In the genomic region with DNA sequence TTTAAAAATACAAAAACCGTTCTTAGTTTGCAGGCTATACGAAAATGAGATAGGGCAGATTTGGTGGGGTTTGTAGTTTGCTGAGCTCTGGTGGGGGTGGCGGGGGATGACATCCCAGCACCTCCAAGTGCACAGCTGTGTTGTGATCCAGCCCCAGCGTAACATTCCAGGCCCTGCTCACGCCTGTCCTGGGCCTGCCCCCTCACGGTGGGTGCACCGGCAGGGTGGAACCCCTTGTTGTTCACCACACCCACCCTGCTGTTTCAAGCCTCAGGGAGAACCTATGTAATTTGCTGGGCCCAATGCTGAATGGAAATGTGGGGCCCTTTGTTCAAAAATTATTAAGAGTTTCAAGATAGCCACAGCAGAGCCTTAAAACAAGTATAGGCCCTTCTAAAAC, we compare ENCODE assay signal across 14 cellular contexts. TPM values are rescaled to one million over a fixed set of nuclear protein-coding genes. Genes with fewer than 3 reads are reported as not detected.
DNase-seq lines count a peak whose midpoint lies in the region; ATAC-seq and TF ChIP-seq lines count a peak whose summit lies in the region.
"Had no signal": no experiment of that assay in that cellular context is flagged by ENCODE, and none has a peak within 500 bp of the region (broad histone marks: within the 10 kb centered on the region; RNA-seq: fewer than 3 reads in every experiment).

No MANE protein-coding gene starts in this region.

- no peaks in the 10 kb centered on the region for H3K9me3 Mint-ChIP-seq in activated T-helper 17 cell treated with anti-CD3 and anti-CD28 coated beads, Interleukin-2, amount 50 U/mL, for 72 hours
- no peaks in the 10 kb centered on the region for H3K9me3 Mint-ChIP-seq in natural killer cell treated with Interleukin-12 subunit alpha and Interleukin-12 subunit beta and Interleukin-15 and Interleukin-18, amount 100 ng/mL, for 72 hours
- H3K9me3 Mint-ChIP-seq: activated naive CD4-positive, alpha-beta T cell treated with anti-CD3 and anti-CD28 coated beads for 36 hours had no signal

- peak overlapping the region; percentile 78 for H3K4me3 Mint-ChIP-seq in activated T-helper 17 cell treated with anti-CD3 and anti-CD28 coated beads, Interleukin-2, amount 50 U/mL, for 72 hours
- peak overlapping the region; percentile 86 for H3K4me3 Mint-ChIP-seq in natural killer cell treated with Interleukin-12 subunit alpha and Interleukin-12 subunit beta and Interleukin-15 and Interleukin-18, amount 100 ng/mL, for 72 hours
- H3K4me3 Mint-ChIP-seq: activated naive CD4-positive, alpha-beta T cell treated with anti-CD3 and anti-CD28 coated beads for 36 hours had no signal

- peaks cover 15 to 72% (median 46%) of the 10 kb centered on the region in 9 donors for H3K4me1 ChIP-seq in heart right ventricle
- peaks cover 57% of the 10 kb centered on the region for H3K4me1 ChIP-seq in vagina

- H3K27me3 ChIP-seq in heart right ventricle: no peaks in the 10 kb centered on the region
- H3K27me3 ChIP-seq in vagina: peaks cover 3% of the 10 kb centered on the region

- TF ChIP-seq CTCF in heart right ventricle (IDR thresholded peaks at IDR 0.05) (no peak), vagina (IDR thresholded peaks at IDR 0.05) (no peak)

- no peaks in the 10 kb centered on the region for H3K27me3 Mint-ChIP-seq in activated T-helper 17 cell treated with anti-CD3 and anti-CD28 coated beads, Interleukin-2, amount 50 U/mL, for 72 hours
- no peaks in the 10 kb centered on the region for H3K27me3 Mint-ChIP-seq in natural killer cell treated with Interleukin-12 subunit alpha and Interleukin-12 subunit beta and Interleukin-15 and Interleukin-18, amount 100 ng/mL, for 72 hours

- peaks cover 0 to 29% (median 3%) of the 10 kb centered on the region in 9 donors for H3K36me3 ChIP-seq in heart right ventricle
- H3K36me3 ChIP-seq in vagina: no peaks in the 10 kb centered on the region

- intact Hi-C loops in heart right ventricle (cut with DNase I) (no loop called here), cardiac septum (cut with DNase I) (no loop called here), vagina (cut with DNase I) (no loop called here)

- no peak for ATAC-seq in heart right ventricle
- ATAC-seq in activated T-helper 17 cell treated with anti-CD3 and anti-CD28 coated beads, Interleukin-2, amount 50 U/mL, for 72 hours (replicated peaks): no peak
- ATAC-seq in natural killer cell treated with Interleukin-12 subunit alpha and Interleukin-12 subunit beta and Interleukin-15 and Interleukin-18, amount 100 ng/mL, for 72 hours: no peak
- no peak for ATAC-seq in HG02678 (IDR thresholded peaks at IDR 0.05; ENCODE audit: unreplicated experiment)

- H3K9me3 ChIP-seq in heart right ventricle (no peaks in the 10 kb centered on the region), vagina (no peaks in the 10 kb centered on the region)

- no peak for TF ChIP-seq POLR2A in vagina (IDR thresholded peaks at IDR 0.05)

- peaks cover 30% of the 10 kb centered on the region for H3K4me1 Mint-ChIP-seq in activated T-helper 17 cell treated with anti-CD3 and anti-CD28 coated beads, Interleukin-2, amount 50 U/mL, for 72 hours
- H3K4me1 Mint-ChIP-seq in natural killer cell treated with Interleukin-12 subunit alpha and Interleukin-12 subunit beta and Interleukin-15 and Interleukin-18, amount 100 ng/mL, for 72 hours (ENCODE audit: low read depth in 2 of 2): peaks cover 42 to 55% of the 10 kb centered on the region in 2 donors

- DNase-seq in heart right ventricle (no peak), cardiac septum (ENCODE audit: low spot score) (no peak), vagina (ENCODE audit: extremely low spot score in 2 of 2) (no peak), KG1 (lab: John Stamatoyannopoulos, UW) (no peak), NCI-H1092 (lab: John Stamatoyannopoulos, UW) (no peak)
- no peak for DNase-seq in natural killer cell treated with Interleukin-12 subunit alpha and Interleukin-12 subunit beta and Interleukin-15 and Interleukin-18, amount 100 ng/mL, for 72 hours (ENCODE audit: low spot score)
- DNase-seq: activated naive CD4-positive, alpha-beta T cell treated with anti-CD3 and anti-CD28 coated beads for 36 hours; COR-L47; EL; left cardiac atrium; NCI-H82; SW 1271 had no signal

- peaks cover 16% of the 10 kb centered on the region for H3K36me3 Mint-ChIP-seq in activated T-helper 17 cell treated with anti-CD3 and anti-CD28 coated beads, Interleukin-2, amount 50 U/mL, for 72 hours (ENCODE audit: low read depth)
- H3K36me3 Mint-ChIP-seq in natural killer cell treated with Interleukin-12 subunit alpha and Interleukin-12 subunit beta and Interleukin-15 and Interleukin-18, amount 100 ng/mL, for 72 hours: peaks cover 20% of the 10 kb centered on the region

- WGBS in heart right ventricle, 2 donors: 91% methylated on average over 7 of the region's 7 CpGs

- H3K4me3 ChIP-seq in heart right ventricle (no peak overlapping the region), vagina (no peak overlapping the region)

- H3K27ac ChIP-seq in heart right ventricle: peak overlapping the region in 7 of 10 donors; percentile 5 to 86 (median 72)
- peak overlapping the region; percentile 92 for H3K27ac ChIP-seq in vagina

- peak overlapping the region; percentile 92 for H3K27ac Mint-ChIP-seq in activated T-helper 17 cell treated with anti-CD3 and anti-CD28 coated beads, Interleukin-2, amount 50 U/mL, for 72 hours
- H3K27ac Mint-ChIP-seq in natural killer cell treated with Interleukin-12 subunit alpha and Interleukin-12 subunit beta and Interleukin-15 and Interleukin-18, amount 100 ng/mL, for 72 hours: peak overlapping the region; percentile 93 to 96
- H3K27ac Mint-ChIP-seq: activated naive CD4-positive, alpha-beta T cell treated with anti-CD3 and anti-CD28 coated beads for 36 hours had no signal

RNA-seq across cellular contexts. Expression of a gene that starts 25.0 kb away (rescaled TPM):
- total RNA-seq in heart right ventricle: 10 to 100 TPM; 10.6 to 16.4 (median 13.0) TPM
- polyA plus RNA-seq in heart right ventricle: 1 to 10 TPM; 2.5 to 4.4 TPM
- total RNA-seq in cardiac septum: 11.0 TPM
- 1 to 10 TPM; 2.9 to 5.7 TPM for total RNA-seq in activated T-helper 17 cell treated with anti-CD3 and anti-CD28 coated beads, Interleukin-2, amount 50 U/mL, for 72 hours
- total RNA-seq in natural killer cell treated with Interleukin-12 subunit alpha and Interleukin-12 subunit beta and Interleukin-15 and Interleukin-18, amount 100 ng/mL, for 72 hours: 1 to 10 TPM in 1 of 2 donors, under 1 TPM in 1; 0.83 to 5.4 TPM
- total RNA-seq in vagina: 11.5 TPM
